ENCODE assay signal across 10 cellular contexts in genomic region chr12:120369476-120370342, GRCh38. TPM values are rescaled to one million over a fixed set of nuclear protein-coding genes. Genes with fewer than 3 reads are reported as not detected.
A peak's percentile ranks its signal among the peaks of the same experiment; 100 is the strongest.
DNase-seq lines count a peak whose midpoint lies in the region; ATAC-seq and TF ChIP-seq lines count a peak whose summit lies in the region.
"Had no signal": no experiment of that assay in that cellular context is flagged by ENCODE, and none has a peak within 500 bp of the region (broad histone marks: within the 10 kb centered on the region; RNA-seq: fewer than 3 reads in every experiment).

No MANE protein-coding gene starts in this region.

- peak overlapping the region; percentile 99 for H3K18ac ChIP-seq in mesendoderm (ENCODE audit: low read length)

- in situ Hi-C loops in astrocyte of the spinal cord (cut with HindIII; ENCODE audit: low sequenced_read_pairs) = no loop called here

- no peak overlapping the region for H3K27ac Mint-ChIP-seq in activated CD8-positive, alpha-beta memory T cell treated with anti-CD3 and anti-CD28 coated beads, Interleukin-2, amount 10 ng/mL, durations not matched to agents 7 days and 5 days

- no peak overlapping the region for H2BK15ac ChIP-seq in mesendoderm (replicated peaks; ENCODE audit: low read depth)

- peak overlapping the region; percentile 29 for H3K4me3 Mint-ChIP-seq in activated CD8-positive, alpha-beta memory T cell treated with anti-CD3 and anti-CD28 coated beads, Interleukin-2, amount 10 ng/mL, durations not matched to agents 7 days and 5 days

- H2BK5ac ChIP-seq in mesendoderm (ENCODE audit: low read length) = no peak overlapping the region

- peaks cover 77% of the 10 kb centered on the region for H3K27me3 Mint-ChIP-seq in activated CD8-positive, alpha-beta memory T cell treated with anti-CD3 and anti-CD28 coated beads, Interleukin-2, amount 10 ng/mL, durations not matched to agents 7 days and 5 days

- peak overlapping the region; percentile 79 for H3K9ac ChIP-seq in mesendoderm (ENCODE audit: low read length)

- TF ChIP-seq CTCF in astrocyte of the spinal cord (IDR thresholded peaks at IDR 0.05; ENCODE audit: low read depth, low read length) = no peak

- H3K27ac ChIP-seq in mesendoderm (ENCODE audit: low read depth, low read length) (no peak overlapping the region), thymus (ENCODE audit: low read depth) (no peak overlapping the region)

- peaks cover 13% of the 10 kb centered on the region for H3K4me1 ChIP-seq in mesendoderm (ENCODE audit: control insufficient read depth, low read depth, low read length)
- no peaks in the 10 kb centered on the region for H3K4me1 ChIP-seq in thymus (ENCODE audit: control insufficient read depth, insufficient read depth, low read length)

- H4K5ac ChIP-seq in mesendoderm (ENCODE audit: low read length) = no peak overlapping the region

- H3K9me3 ChIP-seq in thymus (ENCODE audit: control insufficient read depth) = no peaks in the 10 kb centered on the region

- H3K4me1 Mint-ChIP-seq in activated CD8-positive, alpha-beta memory T cell treated with anti-CD3 and anti-CD28 coated beads, Interleukin-2, amount 10 ng/mL, durations not matched to agents 7 days and 5 days = no peaks in the 10 kb centered on the region

- H3K79me1 ChIP-seq in mesendoderm (ENCODE audit: low read length) = peaks cover 6% of the 10 kb centered on the region

- DNase-seq in activated CD8-positive, alpha-beta memory T cell treated with anti-CD3 and anti-CD28 coated beads, Interleukin-2, amount 10 ng/mL, durations not matched to agents 7 days and 5 days = no peak
- no peak for DNase-seq in activated CD8-positive, alpha-beta memory T cell treated with anti-CD3 and anti-CD28 coated beads, Interleukin-2, amount 50 U/mL, for 48 hours
- no peak for DNase-seq in astrocyte of the spinal cord (ENCODE audit: low read depth, low spot score)
- DNase-seq in mesendoderm = no peak
- no peak for DNase-seq in activated CD8-positive, alpha-beta memory T cell treated with anti-CD3 and anti-CD28 coated beads for 24 hours
- no peak for DNase-seq in HEK293T (ENCODE audit: extremely low spot score)
- DNase-seq: kidney, OCI-M1 had no signal

- H3K4me3 ChIP-seq in astrocyte of the spinal cord (ENCODE audit: low read depth, low read length) (peak overlapping the region; percentile 10), mesendoderm (ENCODE audit: low read length) (peak overlapping the region; percentile 48), thymus (ENCODE audit: low read length) (peak overlapping the region; percentile 43)

- no peak for ATAC-seq in activated CD8-positive, alpha-beta memory T cell treated with anti-CD3 and anti-CD28 coated beads, Interleukin-2, amount 10 ng/mL, durations not matched to agents 7 days and 5 days
- ATAC-seq in HG02759 (IDR thresholded peaks at IDR 0.05; ENCODE audit: unreplicated experiment) = no peak

- H3K36me3 ChIP-seq in mesendoderm (ENCODE audit: control insufficient read depth, insufficient read depth, low read length) (no peaks in the 10 kb centered on the region), thymus (ENCODE audit: control insufficient read depth, insufficient read depth) (no peaks in the 10 kb centered on the region)

- peak overlapping the region; percentile 17 for H2BK120ac ChIP-seq in mesendoderm (ENCODE audit: low read depth, low read length)

- H3K23ac ChIP-seq in mesendoderm (ENCODE audit: low read length) = peak overlapping the region; percentile 91

- H3K4ac ChIP-seq in mesendoderm (ENCODE audit: low read depth, low read length) = peak overlapping the region; percentile 88

- H4K8ac ChIP-seq in mesendoderm (ENCODE audit: low read depth, low read length) = peak overlapping the region; percentile 83

- POLR2A ChIA-PET in HEK293T (lab: Yijun Ruan, JAX) = interaction anchor here (1.2 kb wide), 1 partner anchor 67 kb away, joined by 3 read pairs; no protein-coding TSS in a partner anchor

- peaks cover 9% of the 10 kb centered on the region for H3K79me2 ChIP-seq in mesendoderm (ENCODE audit: control insufficient read depth, insufficient read depth, low read length)

- H3K36me3 Mint-ChIP-seq in activated CD8-positive, alpha-beta memory T cell treated with anti-CD3 and anti-CD28 coated beads, Interleukin-2, amount 10 ng/mL, durations not matched to agents 7 days and 5 days = no peaks in the 10 kb centered on the region

- H2AK5ac ChIP-seq in mesendoderm (ENCODE audit: low read length) = no peak overlapping the region

- peak overlapping the region; percentile 88 for H3K56ac ChIP-seq in mesendoderm (ENCODE audit: low read length)

- peak overlapping the region; percentile 98 for H3K4me2 ChIP-seq in mesendoderm (ENCODE audit: low read length)

- no peaks in the 10 kb centered on the region for H3K9me3 Mint-ChIP-seq in activated CD8-positive, alpha-beta memory T cell treated with anti-CD3 and anti-CD28 coated beads, Interleukin-2, amount 10 ng/mL, durations not matched to agents 7 days and 5 days (ENCODE audit: low read depth)

- no CpG with 5 or more reads among the region's 37 CpGs for WGBS in mesendoderm (ENCODE audit: extremely low coverage, insufficient coverage, low lambda C conversion rate)
- WGBS in thymus = 6% methylated on average over 37 of the region's 37 CpGs

- no peaks in the 10 kb centered on the region for H3K27me3 ChIP-seq in mesendoderm (ENCODE audit: insufficient read depth, low read length, poor library complexity)
- peaks cover 64% of the 10 kb centered on the region for H3K27me3 ChIP-seq in thymus (ENCODE audit: control insufficient read depth, insufficient read depth)

- CTCF ChIA-PET in activated CD8-positive, alpha-beta memory T cell treated with anti-CD3 and anti-CD28 coated beads, Interleukin-2, amount 10 ng/mL, durations not matched to agents 7 days and 5 days (lab: Charles Lee) = no interaction called here
- CTCF ChIA-PET in HEK293T (lab: Yijun Ruan, JAX) = no interaction called here

TF ChIP-seq in HEK293T, 16 proteins besides CTCF, POLR2A, EP300 and RAD21:
- TF ChIP-seq LEF1 (IDR thresholded peaks at IDR 0.05; ENCODE audit: borderline replicate concordance) (no peak), BHLHE40 (IDR thresholded peaks at IDR 0.05; ENCODE audit: borderline replicate concordance) (no peak), HDGF (IDR thresholded peaks at IDR 0.05; ENCODE audit: borderline replicate concordance) (no peak), L3MBTL2 (conservative IDR thresholded peaks at IDR 0.05) (no peak), SUZ12 (IDR thresholded peaks at IDR 0.05) (no peak), SP1 (IDR thresholded peaks at IDR 0.05) (no peak), ARNT (IDR thresholded peaks at IDR 0.05) (no peak), PKNOX1 (IDR thresholded peaks at IDR 0.05) (no peak), NFRKB (IDR thresholded peaks at IDR 0.05) (no peak), TARDBP (IDR thresholded peaks at IDR 0.05) (no peak), ZNF384 (IDR thresholded peaks at IDR 0.05) (no peak), FOXA1 (IDR thresholded peaks at IDR 0.05) (no peak), FOXM1 (IDR thresholded peaks at IDR 0.05; ENCODE audit: borderline replicate concordance) (no peak), ELF4 (IDR thresholded peaks at IDR 0.05) (no peak), FOXK2 (IDR thresholded peaks at IDR 0.05) (no peak), CTBP1 (IDR thresholded peaks at IDR 0.05; ENCODE audit: borderline replicate concordance) (no peak)
TF ChIP-seq in HEK293T: peak in this region for 0.

RNA-seq across cellular contexts. Expression of gene MSI1, which starts 0.7 kb away (rescaled TPM):
- under 1 TPM in 1 of 2 experiments, not detected in 1; 0.07 TPM for total RNA-seq in activated CD8-positive, alpha-beta memory T cell treated with anti-CD3 and anti-CD28 coated beads, Interleukin-2, amount 10 ng/mL, durations not matched to agents 7 days and 5 days
- 30.8 TPM for polyA plus RNA-seq in mesendoderm (2013, experiment 1 of 2)
- polyA plus RNA-seq in mesendoderm (2013, experiment 2 of 2) = 29.9 TPM
- polyA plus RNA-seq in thymus = 0.25 TPM

RNA-seq across cellular contexts. Expression of gene PLA2G1B, which starts 42.1 kb away (rescaled TPM):
- not detected for total RNA-seq in activated CD8-positive, alpha-beta memory T cell treated with anti-CD3 and anti-CD28 coated beads, Interleukin-2, amount 10 ng/mL, durations not matched to agents 7 days and 5 days
- polyA plus RNA-seq in mesendoderm (2013, experiment 1 of 2) = not detected
- not detected for polyA plus RNA-seq in mesendoderm (2013, experiment 2 of 2)
- polyA plus RNA-seq in thymus = 1.5 TPM
- total RNA-seq: kidney had no signal
